In genomic region chr9:19154135-19154612, GRCh38 we compare ENCODE assay signal across 9 cellular contexts. TPM values are rescaled to one million over a fixed set of nuclear protein-coding genes. Genes with fewer than 3 reads are reported as not detected.
A peak's percentile ranks its signal among the peaks of the same experiment; 100 is the strongest.
DNase-seq lines count a peak whose midpoint lies in the region; ATAC-seq and TF ChIP-seq lines count a peak whose summit lies in the region.
"Had no signal": no experiment of that assay in that cellular context is flagged by ENCODE, and none has a peak within 500 bp of the region (broad histone marks: within the 10 kb centered on the region; RNA-seq: fewer than 3 reads in every experiment).

No MANE protein-coding gene starts in this region.

- H3K4me3 ChIP-seq in coronary artery = no peak overlapping the region
- H3K4me3 ChIP-seq in naive thymus-derived CD4-positive, alpha-beta T cell (ENCODE audit: low read length) = no peak overlapping the region
- H3K4me3 ChIP-seq: PC-9 had no signal

- BruUV-seq in Calu3 (replicated peaks; lab: Mats Ljungman, UMichigan) = no TSS peak

- no peak overlapping the region for H3K27ac Mint-ChIP-seq in naive thymus-derived CD4-positive, alpha-beta T cell
- no peak overlapping the region for H3K27ac Mint-ChIP-seq in Calu3 (ENCODE audit: unreplicated experiment)

- H3K27me3 Mint-ChIP-seq in naive thymus-derived CD4-positive, alpha-beta T cell = no peaks in the 10 kb centered on the region
- no peaks in the 10 kb centered on the region for H3K27me3 Mint-ChIP-seq in Calu3 (ENCODE audit: unreplicated experiment)

- no peaks in the 10 kb centered on the region for H3K27me3 ChIP-seq in naive thymus-derived CD4-positive, alpha-beta T cell (ENCODE audit: control insufficient read depth in 2 of 2, insufficient read depth in 2 of 2, low read length in 2 of 2)

- H3K36me3 Mint-ChIP-seq in naive thymus-derived CD4-positive, alpha-beta T cell = peaks cover 0 to 3% (median 0%) of the 10 kb centered on the region in 5 donors
- no peaks in the 10 kb centered on the region for H3K36me3 Mint-ChIP-seq in Calu3 (ENCODE audit: insufficient read depth, unreplicated experiment)

- peak overlapping the region; percentile 27 to 66 for H3K27ac ChIP-seq in coronary artery
- H3K27ac ChIP-seq in naive thymus-derived CD4-positive, alpha-beta T cell (ENCODE audit: low read depth, low read length) = no peak overlapping the region
- H3K27ac ChIP-seq: PC-9 had no signal

- no peaks in the 10 kb centered on the region for H3K36me3 ChIP-seq in naive thymus-derived CD4-positive, alpha-beta T cell (ENCODE audit: control insufficient read depth in 2 of 3, insufficient read depth in 3 of 3, low read length in 3 of 3)

- H3K9me3 ChIP-seq in naive thymus-derived CD4-positive, alpha-beta T cell (ENCODE audit: control insufficient read depth in 2 of 3, low read length in 3 of 3) = no peaks in the 10 kb centered on the region

- intact Hi-C loops in naive thymus-derived CD4-positive, alpha-beta T cell (cut with micrococcal nuclease) = no loop called here
- intact Hi-C loops in Calu3 (cut with micrococcal nuclease; ENCODE audit: unreplicated experiment) = no loop called here

- H3K4me1 ChIP-seq in naive thymus-derived CD4-positive, alpha-beta T cell (ENCODE audit: control insufficient read depth in 2 of 2, insufficient read depth in 2 of 2, low read length in 2 of 2) = peaks cover 0 to 4% of the 10 kb centered on the region in 2 donors

- peaks cover 10 to 23% (median 11%) of the 10 kb centered on the region in 7 donors for H3K4me1 Mint-ChIP-seq in naive thymus-derived CD4-positive, alpha-beta T cell
- H3K4me1 Mint-ChIP-seq in Calu3 (ENCODE audit: low read depth, unreplicated experiment) = peaks cover 20% of the 10 kb centered on the region

- H3K4me3 Mint-ChIP-seq in naive thymus-derived CD4-positive, alpha-beta T cell = no peak overlapping the region
- no peak overlapping the region for H3K4me3 Mint-ChIP-seq in Calu3 (ENCODE audit: low read depth, unreplicated experiment)

- H3K9me3 Mint-ChIP-seq in naive thymus-derived CD4-positive, alpha-beta T cell = no peaks in the 10 kb centered on the region
- no peaks in the 10 kb centered on the region for H3K9me3 Mint-ChIP-seq in Calu3 (ENCODE audit: low read depth, unreplicated experiment)

- ATAC-seq in naive thymus-derived CD4-positive, alpha-beta T cell = peak; percentile 90

- DNase-seq in Ammon's horn (ENCODE audit: low spot score) = peak; percentile 31
- DNase-seq in MV-4-11 (lab: John Stamatoyannopoulos, UW) = peak; percentile 99
- peak; percentile 77 for DNase-seq in coronary artery (ENCODE audit: low spot score)
- no peak for DNase-seq in naive thymus-derived CD4-positive, alpha-beta T cell
- no peak for DNase-seq in NCI-H446 treated with DMSO at 0.1 percent for 48 hours (lab: John Stamatoyannopoulos, UW)
- DNase-seq in Calu3 = no peak
- DNase-seq in stimulated activated naive CD4-positive, alpha-beta T cell (lab: John Stamatoyannopoulos, UW) = no peak
- no peak for DNase-seq in activated gamma-delta T cell treated with Interleukin-2 at 50 U/mL for 16 hours
- DNase-seq: PC-9 had no signal

- TF ChIP-seq CTCF in coronary artery (IDR thresholded peaks at IDR 0.05) (no peak), Calu3 (IDR thresholded peaks at IDR 0.05; ENCODE audit: unreplicated experiment) (no peak)

- POLR2A ChIA-PET in naive thymus-derived CD4-positive, alpha-beta T cell (lab: Charles Lee) = no interaction called here

- CTCF ChIA-PET in naive thymus-derived CD4-positive, alpha-beta T cell (lab: Charles Lee) = interaction anchor here (0.6 kb wide), 1 partner anchor 10 kb away, joined by 3 read pairs; no protein-coding TSS in a partner anchor
- CTCF ChIA-PET in Calu3 (lab: Charles Lee) = no interaction called here

RNA-seq across cellular contexts. Expression of gene PLIN2, which starts 26.9 kb away (rescaled TPM):
- 10 to 100 TPM; 43.9 to 91.9 (median 56.1) TPM for total RNA-seq in naive thymus-derived CD4-positive, alpha-beta T cell
- 100 to 1,000 TPM in 1 of 2 donors, 10 to 100 TPM in 1; 74.2 to 125 TPM for polyA plus RNA-seq in naive thymus-derived CD4-positive, alpha-beta T cell
- not detected in 2 replicates for total RNA-seq in Calu3 (2022)

RNA-seq across cellular contexts. Expression of gene HAUS6, which starts 51.5 kb away (rescaled TPM):
- total RNA-seq in naive thymus-derived CD4-positive, alpha-beta T cell = 10 to 100 TPM; 11.4 to 25.4 (median 19.6) TPM
- 1 to 10 TPM; 5.1 to 5.5 TPM for polyA plus RNA-seq in naive thymus-derived CD4-positive, alpha-beta T cell
- total RNA-seq in Calu3 (2022) = 15.4 and 15.7 TPM in 2 replicates

Comparison
In these comparisons a context has a peak if more than half of its experiments do, and no peak if none do; other contexts are left out.
1. DNase-seq: peak in Ammon's horn (single experiment), MV-4-11 (single experiment) and coronary artery (single experiment); none in naive thymus-derived CD4-positive, alpha-beta T cell (0 of 9), NCI-H446 treated with DMSO at 0.1 percent for 48 hours (single experiment), Calu3 (single experiment), stimulated activated naive CD4-positive, alpha-beta T cell (0 of 6) and activated gamma-delta T cell treated with Interleukin-2 at 50 U/mL for 16 hours (single experiment).
2. RNA of gene PLIN2, which starts 26.9 kb away (total RNA-seq): 43.9 to 91.9 TPM in naive thymus-derived CD4-positive, alpha-beta T cell; not detected in Calu3; every median in the first group is over 10 times any median in the second.